Comparison of ENCODE assay signal across 1 cellular context in the genomic region with DNA sequence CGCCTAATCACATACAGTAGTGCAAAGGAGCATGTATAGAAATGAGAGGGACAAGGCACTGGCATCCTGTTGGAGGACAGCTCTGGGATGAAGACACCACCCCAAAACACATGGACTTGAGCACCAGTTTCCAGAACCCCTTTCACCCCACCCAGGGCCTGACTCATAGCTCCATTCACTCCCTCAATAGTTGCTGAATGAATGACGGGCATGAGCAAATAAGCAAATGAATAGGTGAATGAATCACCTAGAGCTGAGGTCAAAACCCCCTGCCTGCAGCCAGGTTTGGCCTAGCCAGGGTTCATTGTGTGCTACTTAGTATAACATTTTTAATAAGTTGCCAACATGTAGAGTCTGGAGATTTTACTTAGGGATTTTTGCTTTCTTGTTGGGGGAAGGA.
TF ChIP-seq lines count a peak whose summit lies in the region.

No MANE protein-coding gene starts in this region.

TF ChIP-seq in A549, 52 proteins besides CTCF, POLR2A, EP300 and RAD21 (continued from another document):
- TF ChIP-seq FOSL2 (IDR thresholded peaks at IDR 0.05) (peak; percentile 81), FOSL2 (CRISPR knock-in tag; IDR thresholded peaks at IDR 0.05) (peak; percentile 90), MAZ (IDR thresholded peaks at IDR 0.05; ENCODE audit: borderline replicate concordance, low read depth, low read length) (no peak), JUNB (IDR thresholded peaks at IDR 0.05) (peak; percentile 89), HOXB13 (CRISPR knock-in tag; IDR thresholded peaks at IDR 0.05; ENCODE audit: low read depth) (peak; percentile 20; the same call in 1 of the 2 replicates), CBX2 (IDR thresholded peaks at IDR 0.05; ENCODE audit: borderline replicate concordance, low read depth) (no peak), JUN (IDR thresholded peaks at IDR 0.05) (peak; percentile 67 to 72; a peak in 2 of 5 replicates)
- TF ChIP-seq, protein P1, sequence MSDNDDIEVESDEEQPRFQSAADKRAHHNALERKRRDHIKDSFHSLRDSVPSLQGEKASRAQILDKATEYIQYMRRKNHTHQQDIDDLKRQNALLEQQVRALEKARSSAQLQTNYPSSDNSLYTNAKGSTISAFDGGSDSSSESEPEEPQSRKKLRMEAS (IDR thresholded peaks at IDR 0.05) = peak; percentile 85
- TF ChIP-seq, protein P2, sequence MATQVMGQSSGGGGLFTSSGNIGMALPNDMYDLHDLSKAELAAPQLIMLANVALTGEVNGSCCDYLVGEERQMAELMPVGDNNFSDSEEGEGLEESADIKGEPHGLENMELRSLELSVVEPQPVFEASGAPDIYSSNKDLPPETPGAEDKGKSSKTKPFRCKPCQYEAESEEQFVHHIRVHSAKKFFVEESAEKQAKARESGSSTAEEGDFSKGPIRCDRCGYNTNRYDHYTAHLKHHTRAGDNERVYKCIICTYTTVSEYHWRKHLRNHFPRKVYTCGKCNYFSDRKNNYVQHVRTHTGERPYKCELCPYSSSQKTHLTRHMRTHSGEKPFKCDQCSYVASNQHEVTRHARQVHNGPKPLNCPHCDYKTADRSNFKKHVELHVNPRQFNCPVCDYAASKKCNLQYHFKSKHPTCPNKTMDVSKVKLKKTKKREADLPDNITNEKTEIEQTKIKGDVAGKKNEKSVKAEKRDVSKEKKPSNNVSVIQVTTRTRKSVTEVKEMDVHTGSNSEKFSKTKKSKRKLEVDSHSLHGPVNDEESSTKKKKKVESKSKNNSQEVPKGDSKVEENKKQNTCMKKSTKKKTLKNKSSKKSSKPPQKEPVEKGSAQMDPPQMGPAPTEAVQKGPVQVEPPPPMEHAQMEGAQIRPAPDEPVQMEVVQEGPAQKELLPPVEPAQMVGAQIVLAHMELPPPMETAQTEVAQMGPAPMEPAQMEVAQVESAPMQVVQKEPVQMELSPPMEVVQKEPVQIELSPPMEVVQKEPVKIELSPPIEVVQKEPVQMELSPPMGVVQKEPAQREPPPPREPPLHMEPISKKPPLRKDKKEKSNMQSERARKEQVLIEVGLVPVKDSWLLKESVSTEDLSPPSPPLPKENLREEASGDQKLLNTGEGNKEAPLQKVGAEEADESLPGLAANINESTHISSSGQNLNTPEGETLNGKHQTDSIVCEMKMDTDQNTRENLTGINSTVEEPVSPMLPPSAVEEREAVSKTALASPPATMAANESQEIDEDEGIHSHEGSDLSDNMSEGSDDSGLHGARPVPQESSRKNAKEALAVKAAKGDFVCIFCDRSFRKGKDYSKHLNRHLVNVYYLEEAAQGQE (IDR thresholded peaks at IDR 0.05) = no peak
